ENCODE assay signal across 18 cellular contexts in genomic region chr12:87784350-87784749, GRCh38.
"Had no signal": no experiment of that assay in that cellular context is flagged by ENCODE, and none has a peak within 500 bp of the region (broad histone marks: within the 10 kb centered on the region; RNA-seq: fewer than 3 reads in every experiment).

No MANE protein-coding gene starts in this region.

- H3K27ac ChIP-seq: esophagus muscularis mucosa, gastroesophageal sphincter, heart left ventricle, prostate gland, right atrium auricular region, tibial nerve had no signal

- DNase-seq: activated CD4-positive, alpha-beta T cell treated with anti-CD3 and anti-CD28 coated beads, Interleukin-2, amount 50 U/mL, for 1 hour; activated CD8-positive, alpha-beta memory T cell treated with anti-CD3 and anti-CD28 coated beads for 24 hours; activated CD8-positive, alpha-beta memory T cell treated with anti-CD3 and anti-CD28 coated beads, Interleukin-2, amount 50 U/mL, for 48 hours; activated gamma-delta T cell; activated T-cell treated with anti-CD3 and anti-CD28 coated beads, Interleukin-2, amount 50 U/mL, for 48 hours; effector memory CD4-positive, alpha-beta T cell; heart left ventricle; kidney glomerular epithelial cell; left ventricle myocardium superior; stimulated activated CD4-positive, alpha-beta T cell treated with anti-CD3 and anti-CD28 coated beads, Interleukin-2, amount 100 ng/mL, for 24 hours; stimulated activated naive CD8-positive, alpha-beta T cell treated with anti-CD3 and anti-CD28 coated beads, Interleukin-15, Interleukin-2, amounts not matched to agents 100 U/mL and 50 U/mL, for 24 hours; substantia nigra; T-helper 9 cell had no signal

- H3K36me3 ChIP-seq: esophagus muscularis mucosa, gastroesophageal sphincter, heart left ventricle, prostate gland, right atrium auricular region, tibial nerve had no signal

- H3K4me3 ChIP-seq: esophagus muscularis mucosa, gastroesophageal sphincter, heart left ventricle, prostate gland, right atrium auricular region, tibial nerve had no signal

- ATAC-seq: gastroesophageal sphincter; heart left ventricle; left ventricle myocardium superior; stimulated activated naive CD8-positive, alpha-beta T cell treated with anti-CD3 and anti-CD28 coated beads, Interleukin-15, Interleukin-2, amounts not matched to agents 100 U/mL and 50 U/mL, for 24 hours had no signal

- H3K4me1 ChIP-seq: esophagus muscularis mucosa, gastroesophageal sphincter, heart left ventricle, prostate gland, right atrium auricular region, tibial nerve had no signal

- H3K9me3 ChIP-seq: esophagus muscularis mucosa, gastroesophageal sphincter, heart left ventricle, prostate gland, right atrium auricular region, tibial nerve had no signal

- H3K27me3 ChIP-seq: esophagus muscularis mucosa, gastroesophageal sphincter, heart left ventricle, right atrium auricular region, tibial nerve had no signal
